In genomic region chr5:115858396-115858795, GRCh38 we compare ENCODE assay signal across 22 cellular contexts. TPM values are rescaled to one million over a fixed set of nuclear protein-coding genes. Genes with fewer than 3 reads are reported as not detected.
DNase-seq lines count a peak whose midpoint lies in the region; ATAC-seq and TF ChIP-seq lines count a peak whose summit lies in the region.
"Had no signal": no experiment of that assay in that cellular context is flagged by ENCODE, and none has a peak within 500 bp of the region (broad histone marks: within the 10 kb centered on the region; RNA-seq: fewer than 3 reads in every experiment).

No MANE protein-coding gene starts in this region.

- H3K4me3 Mint-ChIP-seq in CD14-positive monocyte (peak overlapping the region; percentile 4 to 7), T-helper 17 cell (no peak overlapping the region)
- H3K4me3 Mint-ChIP-seq: central memory CD8-positive, alpha-beta T cell had no signal

- peak overlapping the region; percentile 51 for H3K9ac ChIP-seq in mesenchymal stem cell (ENCODE audit: low read length)

- no peak overlapping the region for H4K8ac ChIP-seq in mesenchymal stem cell (ENCODE audit: low read length)

- DNase-seq in CD14-positive monocyte (ENCODE audit: low spot score): no peak
- DNase-seq in T-helper 17 cell: no peak
- DNase-seq in mesenchymal stem cell: no peak
- no peak for DNase-seq in NCI-H2107 (lab: John Stamatoyannopoulos, UW)
- DNase-seq in prostate gland (ENCODE audit: low spot score): no peak
- DNase-seq in right cardiac atrium: no peak
- DNase-seq in GM10248 (ENCODE audit: extremely low spot score): no peak
- DNase-seq: activated naive CD4-positive, alpha-beta T cell; aorta; COR-L47; esophagus squamous epithelium; NCI-H187; NCI-H748 treated with DMSO at 0.1 percent for 48 hours; psoas muscle; SHP77 treated with DMSO at 0.1 percent for 48 hours; stimulated activated CD4-positive, alpha-beta T cell treated with anti-CD3 and anti-CD28 coated beads, Interleukin-4, amount 100 ng/mL, for 1 hour; T-helper 2 cell; upper lobe of left lung had no signal

- H3K36me3 Mint-ChIP-seq in CD14-positive monocyte (peaks cover 5 to 10% of the 10 kb centered on the region in 2 donors), T-helper 17 cell (ENCODE audit: low read depth) (no peaks in the 10 kb centered on the region)

- H2BK120ac ChIP-seq in mesenchymal stem cell (ENCODE audit: low read depth, low read length): no peak overlapping the region

- no peak overlapping the region for H2AK5ac ChIP-seq in mesenchymal stem cell (ENCODE audit: low read length, severe bottlenecking)

- H3K27ac ChIP-seq in mesenchymal stem cell (ENCODE audit: low read length, poor library complexity, severe bottlenecking) (no peak overlapping the region), prostate gland (no peak overlapping the region), right cardiac atrium (ENCODE audit: low read length) (no peak overlapping the region)
- H3K27ac ChIP-seq: esophagus squamous epithelium, gastroesophageal sphincter, psoas muscle, upper lobe of left lung had no signal

- peak; percentile 51 for ATAC-seq in GM18867 (IDR thresholded peaks at IDR 0.05; ENCODE audit: unreplicated experiment)
- no peak for ATAC-seq in T-helper 17 cell
- ATAC-seq in right cardiac atrium: no peak
- ATAC-seq: gastroesophageal sphincter, K562 had no signal

- no peak overlapping the region for H3K14ac ChIP-seq in mesenchymal stem cell (ENCODE audit: low read length in 2 of 2)

- 100% methylated on average over 3 of the region's 3 CpGs for WGBS in mesenchymal stem cell
- 96% methylated on average over 3 of the region's 3 CpGs for WGBS in prostate gland
- WGBS in right cardiac atrium: 89% methylated on average over 3 of the region's 3 CpGs

- H3K79me1 ChIP-seq in mesenchymal stem cell (replicated peaks; ENCODE audit: low read length, poor library complexity, severe bottlenecking): peaks cover 15% of the 10 kb centered on the region

- H3K18ac ChIP-seq in mesenchymal stem cell (ENCODE audit: low read depth in 1 of 2, low read length in 2 of 2): no peak overlapping the region

- peak overlapping the region in 1 of 7 donors; percentile 52 for H3K27ac Mint-ChIP-seq in CD14-positive monocyte
- peak overlapping the region; percentile 8 for H3K27ac Mint-ChIP-seq in T-helper 17 cell

- POLR2A ChIA-PET in GM10248 (lab: Yijun Ruan, JAX): no interaction called here

- no peak overlapping the region for H2BK12ac ChIP-seq in mesenchymal stem cell (ENCODE audit: low read length in 2 of 2)

- no peak overlapping the region for H2AFZ ChIP-seq in mesenchymal stem cell (ENCODE audit: low read depth, low read length)

- TF ChIP-seq CTCF in CD14-positive monocyte (IDR thresholded peaks at IDR 0.05) (no peak), prostate gland (IDR thresholded peaks at IDR 0.05) (no peak), GM10248 (IDR thresholded peaks at IDR 0.05; ENCODE audit: control extremely low read depth, extremely low read depth, low read depth, missing control alignments) (no peak)

- no peak for TF ChIP-seq POLR2A in prostate gland (IDR thresholded peaks at IDR 0.05)

- H3K27me3 ChIP-seq in mesenchymal stem cell (ENCODE audit: control insufficient read depth in 1 of 2, insufficient read depth in 1 of 2, low read length in 2 of 2) (no peaks in the 10 kb centered on the region), prostate gland (replicated peaks; ENCODE audit: insufficient read depth) (no peaks in the 10 kb centered on the region), right cardiac atrium (ENCODE audit: control insufficient read depth, insufficient read depth) (no peaks in the 10 kb centered on the region)
- H3K27me3 ChIP-seq: esophagus squamous epithelium, gastroesophageal sphincter, upper lobe of left lung had no signal

- no peak overlapping the region for H3K4me2 ChIP-seq in mesenchymal stem cell (ENCODE audit: low read length, poor library complexity, severe bottlenecking)

- H3K27me3 Mint-ChIP-seq in CD14-positive monocyte (ENCODE audit: low read depth in 3 of 3) (peaks cover 0 to 2% (median 0%) of the 10 kb centered on the region in 3 donors), T-helper 17 cell (no peaks in the 10 kb centered on the region)
- H3K27me3 Mint-ChIP-seq: central memory CD8-positive, alpha-beta T cell had no signal

- H3K4me3 ChIP-seq in mesenchymal stem cell (ENCODE audit: insufficient read depth in 1 of 2, low read depth in 1 of 2, low read length in 2 of 2) (no peak overlapping the region), prostate gland (no peak overlapping the region), right cardiac atrium (ENCODE audit: low read length) (no peak overlapping the region)
- H3K4me3 ChIP-seq: esophagus squamous epithelium, gastroesophageal sphincter, K562, psoas muscle, upper lobe of left lung had no signal

- H3K9me3 ChIP-seq in T-helper 17 cell (ENCODE audit: control insufficient read depth, low read length, poor library complexity, severe bottlenecking) (no peaks in the 10 kb centered on the region), mesenchymal stem cell (ENCODE audit: control insufficient read depth, low read length) (no peaks in the 10 kb centered on the region), prostate gland (no peaks in the 10 kb centered on the region), right cardiac atrium (ENCODE audit: control insufficient read depth, low read length) (no peaks in the 10 kb centered on the region)
- H3K9me3 ChIP-seq: psoas muscle had no signal

- H3K23ac ChIP-seq in mesenchymal stem cell (ENCODE audit: low read length in 2 of 2): no peak overlapping the region

- intact Hi-C loops in CD14-positive monocyte (cut with micrococcal nuclease): no loop called here
- intact Hi-C loops in prostate gland (cut with DNase I): no loop called here
- intact Hi-C loops in right cardiac atrium (cut with DNase I): no loop called here

- no peaks in the 10 kb centered on the region for H3K36me3 ChIP-seq in mesenchymal stem cell (ENCODE audit: control insufficient read depth in 1 of 2, insufficient read depth in 2 of 2, low read depth in 1 of 2, low read length in 2 of 2)
- no peaks in the 10 kb centered on the region for H3K36me3 ChIP-seq in prostate gland
- H3K36me3 ChIP-seq: esophagus squamous epithelium, gastroesophageal sphincter, upper lobe of left lung had no signal

- CTCF ChIA-PET in GM10248 (lab: Yijun Ruan, JAX): interaction anchor here (1.0 to 2.9 kb wide), 4 partner anchors 12 to 15 kb away, joined by 3 to 8 read pairs (median 4); no protein-coding TSS in a partner anchor

- no peak overlapping the region for H2BK5ac ChIP-seq in mesenchymal stem cell (ENCODE audit: low read depth, low read length, poor library complexity, severe bottlenecking)

- H3K4me1 Mint-ChIP-seq in CD14-positive monocyte (peaks cover 34% of the 10 kb centered on the region), T-helper 17 cell (peaks cover 24% of the 10 kb centered on the region)

- no peak overlapping the region for H4K91ac ChIP-seq in mesenchymal stem cell (ENCODE audit: low read length)

- H3K4ac ChIP-seq in mesenchymal stem cell (ENCODE audit: low read depth in 1 of 2, low read length in 2 of 2): no peak overlapping the region

- H3K9me3 Mint-ChIP-seq in CD14-positive monocyte: peaks cover 4 to 17% (median 10%) of the 10 kb centered on the region in 7 donors
- H3K9me3 Mint-ChIP-seq: central memory CD8-positive, alpha-beta T cell had no signal

- H2BK15ac ChIP-seq in mesenchymal stem cell (ENCODE audit: low read depth, poor library complexity, severe bottlenecking): no peak overlapping the region

- H3K4me1 ChIP-seq in mesenchymal stem cell (ENCODE audit: control insufficient read depth, insufficient read depth, low read depth, low read length): no peaks in the 10 kb centered on the region
- H3K4me1 ChIP-seq in prostate gland (replicated peaks): no peaks in the 10 kb centered on the region
- peaks cover 3% of the 10 kb centered on the region for H3K4me1 ChIP-seq in right cardiac atrium (ENCODE audit: control insufficient read depth, insufficient read depth, low read length)

RNA-seq across cellular contexts. Expression of gene AP3S1, which starts 16.7 kb away (rescaled TPM):
- polyA plus RNA-seq in CD14-positive monocyte: 10 to 100 TPM; 84.8 to 86.1 TPM
- total RNA-seq in T-helper 17 cell: 10 to 100 TPM; 44.5 to 45.0 TPM
- polyA plus RNA-seq in mesenchymal stem cell (2013, experiment 1 of 2): 72.2 TPM
- 79.1 TPM for polyA plus RNA-seq in mesenchymal stem cell (2013, experiment 2 of 2)
- 100 to 1,000 TPM in 1 of 2 donors, 10 to 100 TPM in 1; 32.0 to 163 TPM for total RNA-seq in prostate gland
- total RNA-seq in right cardiac atrium: 10 to 100 TPM; 70.9 to 82.2 (median 77.6) TPM
- polyA plus RNA-seq in right cardiac atrium: 73.0 TPM

RNA-seq across cellular contexts. Expression of gene ATG12, which starts 17.0 kb away (rescaled TPM):
- polyA plus RNA-seq in CD14-positive monocyte: 100 to 1,000 TPM; 101 to 143 TPM
- total RNA-seq in T-helper 17 cell: 10 to 100 TPM; 58.0 to 64.2 TPM
- 67.9 TPM for polyA plus RNA-seq in mesenchymal stem cell (2013, experiment 1 of 2)
- 76.1 TPM for polyA plus RNA-seq in mesenchymal stem cell (2013, experiment 2 of 2)
- 10 to 100 TPM; 29.6 to 67.6 TPM for total RNA-seq in prostate gland
- total RNA-seq in right cardiac atrium: 10 to 100 TPM; 25.3 to 31.6 (median 28.8) TPM
- 22.9 TPM for polyA plus RNA-seq in right cardiac atrium

RNA-seq across cellular contexts. Expression of gene CDO1, which starts 41.9 kb away (rescaled TPM):
- polyA plus RNA-seq in CD14-positive monocyte: not detected
- total RNA-seq in T-helper 17 cell: not detected
- 0.46 TPM for polyA plus RNA-seq in mesenchymal stem cell (2013, experiment 1 of 2)
- polyA plus RNA-seq in mesenchymal stem cell (2013, experiment 2 of 2): 0.70 TPM
- total RNA-seq in prostate gland: 10 to 100 TPM; 20.0 to 29.8 TPM
- total RNA-seq in right cardiac atrium: 10 to 100 TPM; 12.2 to 29.0 (median 15.8) TPM
- 25.6 TPM for polyA plus RNA-seq in right cardiac atrium

Comparison
In these comparisons a context has a peak if more than half of its experiments do, and no peak if none do; other contexts are left out.
1. RNA of gene CDO1, which starts 41.9 kb away (total RNA-seq): 20.0 to 29.8 TPM in prostate gland and 12.2 to 29.0 TPM in right cardiac atrium; not detected in T-helper 17 cell; every median in the first group is over 10 times any median in the second.